In the genomic region with DNA sequence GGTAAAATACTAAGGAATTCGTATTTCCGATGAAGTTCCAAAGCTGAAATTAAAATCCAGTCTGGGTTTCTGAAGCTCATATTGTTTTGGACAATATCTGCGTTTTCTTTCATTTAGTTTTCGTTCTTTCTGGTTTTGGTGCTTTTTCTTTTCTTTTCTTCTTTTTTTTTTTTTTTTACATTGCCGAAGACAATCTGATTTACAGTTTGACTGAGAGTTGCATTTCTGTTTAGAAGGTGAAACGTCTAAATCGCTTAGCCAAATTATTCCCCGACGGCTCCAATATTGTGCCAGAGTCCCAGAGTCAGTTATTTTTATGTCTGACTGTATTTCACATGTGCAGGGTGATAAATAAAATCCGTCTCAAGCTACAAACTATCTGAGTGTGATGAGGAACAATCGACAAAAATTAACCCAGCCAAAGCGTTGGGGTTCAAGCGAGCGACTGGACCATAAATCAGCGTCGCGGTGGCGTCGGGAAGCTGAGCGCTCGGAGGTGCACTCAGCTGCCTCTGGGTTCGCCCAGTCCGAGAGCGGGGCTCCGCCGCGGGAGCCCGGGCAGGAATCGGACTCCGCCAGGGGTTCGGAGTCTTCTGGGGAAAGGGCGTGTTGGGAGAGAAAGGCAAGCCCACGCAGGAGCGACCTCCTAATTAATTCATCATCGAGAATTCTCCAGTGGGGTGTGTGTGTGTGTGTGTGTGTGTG, we compare ENCODE assay signal across 13 cellular contexts. TPM values are rescaled to one million over a fixed set of nuclear protein-coding genes. Genes with fewer than 3 reads are reported as not detected.
A peak's percentile ranks its signal among the peaks of the same experiment; 100 is the strongest.
DNase-seq lines count a peak whose midpoint lies in the region; ATAC-seq and TF ChIP-seq lines count a peak whose summit lies in the region.
"Had no signal": no experiment of that assay in that cellular context is flagged by ENCODE, and none has a peak within 500 bp of the region (broad histone marks: within the 10 kb centered on the region; RNA-seq: fewer than 3 reads in every experiment).

No MANE protein-coding gene starts in this region.

- H3K36me3 ChIP-seq in CD4-positive, alpha-beta memory T cell (ENCODE audit: insufficient read depth, low read length): no peaks in the 10 kb centered on the region
- H3K36me3 ChIP-seq: BLaER1 had no signal

- peaks cover 14% of the 10 kb centered on the region for H3K9me3 Mint-ChIP-seq in activated naive CD8-positive, alpha-beta T cell treated with anti-CD3 and anti-CD28 coated beads, Interleukin-2, amount 10 ng/mL, durations not matched to agents 7 days and 5 days
- no peaks in the 10 kb centered on the region for H3K9me3 Mint-ChIP-seq in activated naive CD8-positive, alpha-beta T cell treated with anti-CD3 and anti-CD28 coated beads, Interleukin-2, amount 50 U/mL, for 24 hours
- H3K9me3 Mint-ChIP-seq in type B pancreatic cell: no peaks in the 10 kb centered on the region
- H3K9me3 Mint-ChIP-seq in CD4-positive, alpha-beta memory T cell: peaks cover 0 to 21% (median 3%) of the 10 kb centered on the region in 8 donors

- no peaks in the 10 kb centered on the region for H3K9me3 ChIP-seq in CD4-positive, alpha-beta memory T cell (ENCODE audit: control insufficient read depth in 1 of 2, low read length in 2 of 2)

- CTCF ChIA-PET in CD4-positive, alpha-beta memory T cell (lab: Charles Lee; ENCODE audit: partially characterized antibody): interaction anchor here (0.9 kb wide), 1 partner anchor 27 kb away, joined by 3 read pairs; no protein-coding TSS in a partner anchor

- no peak for TF ChIP-seq CTCF in choroid plexus epithelial cell (conservative IDR thresholded peaks at IDR 0.05; ENCODE audit: low read depth, low read length)
- no peak for TF ChIP-seq CTCF in type B pancreatic cell (conservative IDR thresholded peaks at IDR 0.05)

- H3K27ac ChIP-seq in CD4-positive, alpha-beta memory T cell (ENCODE audit: low read depth, low read length): no peak overlapping the region
- H3K27ac ChIP-seq: BLaER1 had no signal

- no peak for ATAC-seq in activated naive CD8-positive, alpha-beta T cell treated with anti-CD3 and anti-CD28 coated beads, Interleukin-2, amount 10 ng/mL, durations not matched to agents 7 days and 5 days (ENCODE audit: low read depth)
- no peak for ATAC-seq in activated naive CD8-positive, alpha-beta T cell treated with anti-CD3 and anti-CD28 coated beads, Interleukin-2, amount 50 U/mL, for 24 hours
- ATAC-seq: naive thymus-derived CD8-positive, alpha-beta T cell had no signal

- H3K4me1 ChIP-seq in CD4-positive, alpha-beta memory T cell (ENCODE audit: insufficient read depth, low read length): no peaks in the 10 kb centered on the region
- H3K4me1 ChIP-seq: BLaER1 had no signal

- POLR2A ChIA-PET in activated naive CD8-positive, alpha-beta T cell treated with anti-CD3 and anti-CD28 coated beads, Interleukin-2, amount 10 ng/mL, durations not matched to agents 7 days and 5 days (lab: Charles Lee): no interaction called here
- POLR2A ChIA-PET in CD4-positive, alpha-beta memory T cell (lab: Charles Lee; ENCODE audit: partially characterized antibody): no interaction called here

- H3K27me3 ChIP-seq in CD4-positive, alpha-beta memory T cell (ENCODE audit: insufficient read depth, low read length): peaks cover 11% of the 10 kb centered on the region

- intact Hi-C loops in CD4-positive, alpha-beta memory T cell (cut with micrococcal nuclease): no loop called here

- H3K36me3 Mint-ChIP-seq in activated naive CD8-positive, alpha-beta T cell treated with anti-CD3 and anti-CD28 coated beads, Interleukin-2, amount 10 ng/mL, durations not matched to agents 7 days and 5 days: peaks cover 6% of the 10 kb centered on the region
- peaks cover 4% of the 10 kb centered on the region for H3K36me3 Mint-ChIP-seq in activated naive CD8-positive, alpha-beta T cell treated with anti-CD3 and anti-CD28 coated beads, Interleukin-2, amount 50 U/mL, for 24 hours (ENCODE audit: low read depth)
- H3K36me3 Mint-ChIP-seq in type B pancreatic cell: no peaks in the 10 kb centered on the region
- H3K36me3 Mint-ChIP-seq in CD4-positive, alpha-beta memory T cell: no peaks in the 10 kb centered on the region

- no peak for DNase-seq in activated naive CD8-positive, alpha-beta T cell treated with anti-CD3 and anti-CD28 coated beads, Interleukin-2, amount 10 ng/mL, durations not matched to agents 7 days and 5 days
- no peak for DNase-seq in activated naive CD8-positive, alpha-beta T cell treated with anti-CD3 and anti-CD28 coated beads, Interleukin-2, amount 50 U/mL, for 24 hours
- DNase-seq in choroid plexus epithelial cell (ENCODE audit: low read depth) (peak; percentile 55), islet precursor cell (peak; percentile 56), type B pancreatic cell (ENCODE audit: extremely low spot score, unreplicated experiment) (no peak), NCI-H82 (lab: John Stamatoyannopoulos, UW) (no peak)
- DNase-seq in activated CD4-positive, CD25-positive, alpha-beta regulatory T cell treated with anti-CD3 and anti-CD28 coated beads, Interleukin-2, amount 50 U/mL, for 72 hours: no peak
- no peak for DNase-seq in CD4-positive, alpha-beta memory T cell
- DNase-seq: activated T-cell treated with anti-CD3 and anti-CD28 coated beads, Interleukin-2, amount 50 U/mL, for 1 hour; IMR-90; naive thymus-derived CD8-positive, alpha-beta T cell; NCI-H1436 treated with DMSO at 0.1 percent for 48 hours had no signal

- peak overlapping the region; percentile 10 for H3K4me3 Mint-ChIP-seq in activated naive CD8-positive, alpha-beta T cell treated with anti-CD3 and anti-CD28 coated beads, Interleukin-2, amount 10 ng/mL, durations not matched to agents 7 days and 5 days
- H3K4me3 Mint-ChIP-seq in activated naive CD8-positive, alpha-beta T cell treated with anti-CD3 and anti-CD28 coated beads, Interleukin-2, amount 50 U/mL, for 24 hours: no peak overlapping the region
- H3K4me3 Mint-ChIP-seq in type B pancreatic cell: peak overlapping the region; percentile 88
- H3K4me3 Mint-ChIP-seq in CD4-positive, alpha-beta memory T cell: no peak overlapping the region

- peaks cover 78% of the 10 kb centered on the region for H3K27me3 Mint-ChIP-seq in activated naive CD8-positive, alpha-beta T cell treated with anti-CD3 and anti-CD28 coated beads, Interleukin-2, amount 10 ng/mL, durations not matched to agents 7 days and 5 days
- peaks cover 77% of the 10 kb centered on the region for H3K27me3 Mint-ChIP-seq in activated naive CD8-positive, alpha-beta T cell treated with anti-CD3 and anti-CD28 coated beads, Interleukin-2, amount 50 U/mL, for 24 hours
- H3K27me3 Mint-ChIP-seq in type B pancreatic cell: peaks cover 94% of the 10 kb centered on the region
- peaks cover 44 to 47% of the 10 kb centered on the region in 2 donors for H3K27me3 Mint-ChIP-seq in CD4-positive, alpha-beta memory T cell

- peak overlapping the region; percentile 65 for H3K4me3 ChIP-seq in choroid plexus epithelial cell (ENCODE audit: low read depth, low read length)
- H3K4me3 ChIP-seq in CD4-positive, alpha-beta memory T cell (ENCODE audit: low read length in 2 of 2): no peak overlapping the region
- H3K4me3 ChIP-seq: BLaER1 had no signal

- H3K27ac Mint-ChIP-seq in activated naive CD8-positive, alpha-beta T cell treated with anti-CD3 and anti-CD28 coated beads, Interleukin-2, amount 10 ng/mL, durations not matched to agents 7 days and 5 days: peak overlapping the region; percentile 70
- H3K27ac Mint-ChIP-seq in activated naive CD8-positive, alpha-beta T cell treated with anti-CD3 and anti-CD28 coated beads, Interleukin-2, amount 50 U/mL, for 24 hours: no peak overlapping the region
- peak overlapping the region; percentile 26 for H3K27ac Mint-ChIP-seq in type B pancreatic cell
- H3K27ac Mint-ChIP-seq in CD4-positive, alpha-beta memory T cell: no peak overlapping the region
- H3K27ac Mint-ChIP-seq: naive thymus-derived CD8-positive, alpha-beta T cell had no signal

- peaks cover 5% of the 10 kb centered on the region for H3K4me1 Mint-ChIP-seq in activated naive CD8-positive, alpha-beta T cell treated with anti-CD3 and anti-CD28 coated beads, Interleukin-2, amount 10 ng/mL, durations not matched to agents 7 days and 5 days
- peaks cover 1% of the 10 kb centered on the region for H3K4me1 Mint-ChIP-seq in activated naive CD8-positive, alpha-beta T cell treated with anti-CD3 and anti-CD28 coated beads, Interleukin-2, amount 50 U/mL, for 24 hours
- H3K4me1 Mint-ChIP-seq in type B pancreatic cell (ENCODE audit: unreplicated experiment): peaks cover 5% of the 10 kb centered on the region
- peaks cover 0 to 15% (median 2%) of the 10 kb centered on the region in 4 donors for H3K4me1 Mint-ChIP-seq in CD4-positive, alpha-beta memory T cell

RNA-seq across cellular contexts. Expression of gene TBX18, which starts 8.2 kb away (rescaled TPM):
- not detected for total RNA-seq in activated naive CD8-positive, alpha-beta T cell treated with anti-CD3 and anti-CD28 coated beads, Interleukin-2, amount 10 ng/mL, durations not matched to agents 7 days and 5 days
- total RNA-seq in type B pancreatic cell (ENCODE audit: low replicate concordance): 8.2 and 9.4 TPM in 2 replicates
- not detected for total RNA-seq in CD4-positive, alpha-beta memory T cell
- not detected for polyA plus RNA-seq in CD4-positive, alpha-beta memory T cell
- total RNA-seq: naive thymus-derived CD8-positive, alpha-beta T cell had no signal
- polyA plus RNA-seq: naive thymus-derived CD8-positive, alpha-beta T cell had no signal

Comparison
In these comparisons a context has a peak if more than half of its experiments do, and no peak if none do; other contexts are left out.
1. H3K27ac Mint-ChIP-seq: peak in activated naive CD8-positive, alpha-beta T cell treated with anti-CD3 and anti-CD28 coated beads, Interleukin-2, amount 10 ng/mL, durations not matched to agents 7 days and 5 days (single experiment) and type B pancreatic cell (single experiment); none in activated naive CD8-positive, alpha-beta T cell treated with anti-CD3 and anti-CD28 coated beads, Interleukin-2, amount 50 U/mL, for 24 hours (single experiment) and CD4-positive, alpha-beta memory T cell (0 of 7).
2. H3K4me3 Mint-ChIP-seq: peak in activated naive CD8-positive, alpha-beta T cell treated with anti-CD3 and anti-CD28 coated beads, Interleukin-2, amount 10 ng/mL, durations not matched to agents 7 days and 5 days (single experiment) and type B pancreatic cell (single experiment); none in activated naive CD8-positive, alpha-beta T cell treated with anti-CD3 and anti-CD28 coated beads, Interleukin-2, amount 50 U/mL, for 24 hours (single experiment) and CD4-positive, alpha-beta memory T cell (0 of 8).
3. DNase-seq: peak in choroid plexus epithelial cell (single experiment) and islet precursor cell (single experiment); none in activated naive CD8-positive, alpha-beta T cell treated with anti-CD3 and anti-CD28 coated beads, Interleukin-2, amount 10 ng/mL, durations not matched to agents 7 days and 5 days (single experiment), activated naive CD8-positive, alpha-beta T cell treated with anti-CD3 and anti-CD28 coated beads, Interleukin-2, amount 50 U/mL, for 24 hours (single experiment), type B pancreatic cell (single experiment), activated CD4-positive, CD25-positive, alpha-beta regulatory T cell treated with anti-CD3 and anti-CD28 coated beads, Interleukin-2, amount 50 U/mL, for 72 hours (single experiment), NCI-H82 (single experiment) and CD4-positive, alpha-beta memory T cell (0 of 5).